Comparison of ENCODE assay signal across 13 cellular contexts in genomic region chr7:131945948-131946525, GRCh38.
A peak's percentile ranks its signal among the peaks of the same experiment; 100 is the strongest.
DNase-seq lines count a peak whose midpoint lies in the region; ATAC-seq and TF ChIP-seq lines count a peak whose summit lies in the region.
"Had no signal": no experiment of that assay in that cellular context is flagged by ENCODE, and none has a peak within 500 bp of the region (broad histone marks: within the 10 kb centered on the region; RNA-seq: fewer than 3 reads in every experiment).

No MANE protein-coding gene starts in this region.

- H3K4me2 ChIP-seq in HCT116 (ENCODE audit: low read length), result peak overlapping the region; percentile 59; the same call in 1 of the 2 replicates

- no peaks in the 10 kb centered on the region for H3K79me2 ChIP-seq in HCT116 (ENCODE audit: insufficient read depth, low read length)

- H2AFZ ChIP-seq in HCT116 (ENCODE audit: low read depth, low read length, poor library complexity, severe bottlenecking), result no peak overlapping the region

- H3K9me3 ChIP-seq in HCT116 (ENCODE audit: control insufficient read depth in 1 of 2, insufficient read depth in 1 of 2, low read depth in 1 of 2, low read length in 2 of 2) (no peaks in the 10 kb centered on the region; a peak in 1 of 4 replicates), thyroid gland (no peaks in the 10 kb centered on the region)
- H3K9me3 ChIP-seq: HAP-1, tibial nerve had no signal

- no peak overlapping the region for H3K4me3 ChIP-seq in HCT116 (replicated peaks in 1 of 2; ENCODE audit: low read depth in 1 of 2, low read length in 2 of 2)
- peak overlapping the region; percentile 50 for H3K4me3 ChIP-seq in rectal smooth muscle tissue (ENCODE audit: low read length)
- H3K4me3 ChIP-seq in thyroid gland (replicated peaks in 1 of 3), result no peak overlapping the region
- H3K4me3 ChIP-seq: HAP-1 had no signal

- 64 to 81% methylated on average over 13 of the region's 13 CpGs for WGBS in thyroid gland, 2 donors

- H3K4me1 ChIP-seq in HCT116 (ENCODE audit: control insufficient read depth in 1 of 2, insufficient read depth in 2 of 2, low read length in 2 of 2), result peaks cover 0 to 10% of the 10 kb centered on the region in 2 experiments; a peak in 1 of 4 replicates
- H3K4me1 ChIP-seq in rectal smooth muscle tissue (ENCODE audit: control insufficient read depth, insufficient read depth, low read length), result no peaks in the 10 kb centered on the region
- peaks cover 4 to 7% of the 10 kb centered on the region in 2 donors for H3K4me1 ChIP-seq in thyroid gland
- H3K4me1 ChIP-seq: HAP-1 had no signal

- TF ChIP-seq POLR2A in HCT116 (IDR thresholded peaks at IDR 0.05; ENCODE audit: borderline replicate concordance, extremely low read depth, insufficient read depth, insufficient read length), result no peak
- no peak for TF ChIP-seq POLR2A in thyroid gland (IDR thresholded peaks at IDR 0.05)

- H3K9me2 ChIP-seq in HCT116 (ENCODE audit: insufficient read depth), result no peaks in the 10 kb centered on the region

- peaks cover 43% of the 10 kb centered on the region for H3K27me3 ChIP-seq in HCT116 (ENCODE audit: insufficient read depth, low read length)
- H3K27me3 ChIP-seq in rectal smooth muscle tissue (ENCODE audit: control insufficient read depth, insufficient read depth, low read length), result no peaks in the 10 kb centered on the region
- H3K27me3 ChIP-seq in thyroid gland, result no peaks in the 10 kb centered on the region

- DNase-seq in HCT116 (ENCODE audit: low read depth, low spot score) (no peak), kidney tubule cell (ENCODE audit: low spot score) (peak; percentile 73), DMS114 treated with DMSO at 0.1 percent for 48 hours (lab: John Stamatoyannopoulos, UW; ENCODE audit: unreplicated experiment) (no peak), thyroid gland (no peak)
- DNase-seq: activated B cell treated with CpG ODN at 0.5 μM for 24 hours, DMS153, SIG-M5 had no signal

- POLR2A ChIA-PET in HCT116 (lab: Charles Lee), result interaction anchor here (0.5 kb wide), 1 partner anchor 29 kb away, joined by 3 read pairs; no protein-coding TSS in a partner anchor

- TF ChIP-seq RAD21 in HCT116 (IDR thresholded peaks at IDR 0.05; ENCODE audit: low read depth), result no peak

- no peaks in the 10 kb centered on the region for H3K36me3 ChIP-seq in HCT116 (ENCODE audit: control insufficient read depth in 1 of 2, insufficient read depth in 2 of 2, low read length in 2 of 2)
- H3K36me3 ChIP-seq in rectal smooth muscle tissue (ENCODE audit: control insufficient read depth, insufficient read depth, low read length), result no peaks in the 10 kb centered on the region
- H3K36me3 ChIP-seq in thyroid gland, result no peaks in the 10 kb centered on the region
- H3K36me3 ChIP-seq: HAP-1, tibial nerve had no signal

- intact Hi-C loops in HCT116 (cut with micrococcal nuclease) (loop anchor here (1.0 to 2.0 kb wide), 5 partner anchors 103 to 634 kb away; no protein-coding TSS in a partner anchor), thyroid gland (cut with DNase I) (loop anchor here (10.0 kb wide), 1 partner anchor 629 kb away; the partner anchor contains the start of gene PLXNA4)

- no peak for TF ChIP-seq CTCF in HCT116 (IDR thresholded peaks at IDR 0.05 in 2 of 3, conservative IDR thresholded peaks at IDR 0.05 in 1 of 3; ENCODE audit: borderline replicate concordance in 1 of 3, insufficient read depth in 1 of 3, low read depth in 2 of 3, low read length in 2 of 3)
- TF ChIP-seq CTCF in VCaP (conservative IDR thresholded peaks at IDR 0.05), result no peak
- no peak for TF ChIP-seq CTCF in thyroid gland (IDR thresholded peaks at IDR 0.05)

- no peak for ATAC-seq in HCT116
- no peak for ATAC-seq in GM21717 (IDR thresholded peaks at IDR 0.05; ENCODE audit: unreplicated experiment)

- H3K27ac ChIP-seq in HCT116 (ENCODE audit: low read depth, low read length) (no peak overlapping the region), VCaP (peak overlapping the region; percentile 56; the same call in 1 of the 2 replicates), rectal smooth muscle tissue (ENCODE audit: low read depth, low read length) (no peak overlapping the region), thyroid gland (no peak overlapping the region)
- H3K27ac ChIP-seq: C4-2B, tibial nerve had no signal

- RAD21 ChIA-PET in HCT116 (lab: Charles Lee; ENCODE audit: low non-redundant PET in 1 of 2, low total read pairs in 2 of 2, uncharacterized antibody in 2 of 2, unreplicated experiment in 2 of 2), result interaction anchor here in 1 of 2 experiments (1.2 kb wide), 1 partner anchor 306 kb away, joined by 3 read pairs; no protein-coding TSS in a partner anchor

- no peak overlapping the region for H3K9ac ChIP-seq in HCT116 (ENCODE audit: low read length)
- no peak overlapping the region for H3K9ac ChIP-seq in rectal smooth muscle tissue (ENCODE audit: low read length)

- no peaks in the 10 kb centered on the region for H4K20me1 ChIP-seq in HCT116 (ENCODE audit: insufficient read depth)

- CTCF ChIA-PET in HCT116 (lab: Charles Lee), result interaction anchor here (1.0 to 1.8 kb wide), 6 partner anchors 9 to 635 kb away, joined by 3 to 9 read pairs (median 6); no protein-coding TSS in a partner anchor

- BruUV-seq in HCT116 (replicated peaks; lab: Mats Ljungman, UMichigan), result no TSS peak

TF ChIP-seq in HCT116, 20 proteins besides CTCF, POLR2A, EP300 and RAD21:
- TF ChIP-seq SRF (IDR thresholded peaks at IDR 0.05; ENCODE audit: low read depth) (no peak), EGR1 (IDR thresholded peaks at IDR 0.05; ENCODE audit: low read depth) (no peak), SIN3A (IDR thresholded peaks at IDR 0.05; ENCODE audit: low read depth) (no peak), ZFX (IDR thresholded peaks at IDR 0.05) (no peak), ATF3 (IDR thresholded peaks at IDR 0.05) (no peak), POLR2AphosphoS5 (IDR thresholded peaks at IDR 0.05; ENCODE audit: low read depth, low read length) (no peak), ELF1 (IDR thresholded peaks at IDR 0.05; ENCODE audit: borderline replicate concordance, low read depth) (no peak), CEBPB (IDR thresholded peaks at IDR 0.05; ENCODE audit: low read depth) (no peak), REST (IDR thresholded peaks at IDR 0.05; ENCODE audit: low read depth) (no peak), FOSL1 (IDR thresholded peaks at IDR 0.05; ENCODE audit: low read depth) (no peak), EZH2phosphoT487 (IDR thresholded peaks at IDR 0.05; ENCODE audit: borderline replicate concordance) (no peak), EZH2 (IDR thresholded peaks at IDR 0.05) (no peak), YY1 (IDR thresholded peaks at IDR 0.05; ENCODE audit: extremely low read depth, insufficient replicate concordance, low read depth, low read length) (no peak), TCF7L2 (IDR thresholded peaks at IDR 0.05; ENCODE audit: borderline replicate concordance, extremely low read depth, insufficient read depth, insufficient read length) (no peak)
- TF ChIP-seq, protein P1, sequence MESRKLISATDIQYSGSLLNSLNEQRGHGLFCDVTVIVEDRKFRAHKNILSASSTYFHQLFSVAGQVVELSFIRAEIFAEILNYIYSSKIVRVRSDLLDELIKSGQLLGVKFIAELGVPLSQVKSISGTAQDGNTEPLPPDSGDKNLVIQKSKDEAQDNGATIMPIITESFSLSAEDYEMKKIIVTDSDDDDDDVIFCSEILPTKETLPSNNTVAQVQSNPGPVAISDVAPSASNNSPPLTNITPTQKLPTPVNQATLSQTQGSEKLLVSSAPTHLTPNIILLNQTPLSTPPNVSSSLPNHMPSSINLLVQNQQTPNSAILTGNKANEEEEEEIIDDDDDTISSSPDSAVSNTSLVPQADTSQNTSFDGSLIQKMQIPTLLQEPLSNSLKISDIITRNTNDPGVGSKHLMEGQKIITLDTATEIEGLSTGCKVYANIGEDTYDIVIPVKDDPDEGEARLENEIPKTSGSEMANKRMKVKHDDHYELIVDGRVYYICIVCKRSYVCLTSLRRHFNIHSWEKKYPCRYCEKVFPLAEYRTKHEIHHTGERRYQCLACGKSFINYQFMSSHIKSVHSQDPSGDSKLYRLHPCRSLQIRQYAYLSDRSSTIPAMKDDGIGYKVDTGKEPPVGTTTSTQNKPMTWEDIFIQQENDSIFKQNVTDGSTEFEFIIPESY (IDR thresholded peaks at IDR 0.05; ENCODE audit: extremely low read depth, insufficient replicate concordance, low read length), result no peak
